1 cellular context compared by ENCODE assay signal in genomic region chr5:178223828-178224335, GRCh38.
TF ChIP-seq lines count a peak whose summit lies in the region.

No MANE protein-coding gene starts in this region.

TF ChIP-seq in H1, 55 proteins besides CTCF, POLR2A, EP300 and RAD21:
- peak; percentile 60 for TF ChIP-seq USF2 (IDR thresholded peaks at IDR 0.05; ENCODE audit: low read length)
- TF ChIP-seq TAF1 (IDR thresholded peaks at IDR 0.05; ENCODE audit: low read depth, low read length), result peak; percentile 15; the same call in 1 of the 2 replicates
- peak; percentile 73; the same call in 1 of the 2 replicates for TF ChIP-seq TEAD4 (IDR thresholded peaks at IDR 0.05; ENCODE audit: low read depth, low read length)
- no peak for TF ChIP-seq ZNF274 (IDR thresholded peaks at IDR 0.05; ENCODE audit: borderline replicate concordance, extremely low read depth, low read length)
- peak; percentile 38; the same call in 1 of the 2 replicates for TF ChIP-seq POLR2AphosphoS5 (IDR thresholded peaks at IDR 0.05; ENCODE audit: low read depth, low read length)
- peak; percentile 66 for TF ChIP-seq SP1 (IDR thresholded peaks at IDR 0.05; ENCODE audit: low read depth, low read length)
